ENCODE assay signal across 10 cellular contexts in the genomic region with DNA sequence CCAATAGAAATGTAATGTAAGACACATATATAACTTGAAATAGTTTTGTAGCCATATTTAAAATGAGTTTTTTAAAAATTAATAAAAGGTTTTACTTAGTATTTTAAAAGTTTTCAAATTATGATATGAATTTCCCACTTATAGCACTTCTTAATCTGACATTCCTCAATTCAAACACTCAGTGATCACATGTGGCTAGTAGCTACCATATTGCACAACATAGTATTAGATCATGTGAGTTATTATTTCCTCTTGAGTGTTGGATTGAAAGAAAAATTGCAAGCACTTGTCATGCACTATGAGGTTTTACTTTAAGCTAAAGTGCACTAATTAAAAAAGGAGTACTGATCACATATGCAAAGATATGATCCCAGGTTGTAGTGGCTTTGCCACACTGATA.
"Had no signal": no experiment of that assay in that cellular context is flagged by ENCODE, and none has a peak within 500 bp of the region (broad histone marks: within the 10 kb centered on the region; RNA-seq: fewer than 3 reads in every experiment).

No MANE protein-coding gene starts in this region.

- H3K36me3 ChIP-seq: MG63 had no signal

- H3K27me3 ChIP-seq: MG63 had no signal

- H3K4me3 ChIP-seq: MG63 had no signal

- ATAC-seq: Panc1 had no signal

- DNase-seq: MG63, NCI-H1436, NCI-H187, NCI-H2029, NCI-H2171, NCI-H226, NCI-H510A, NCI-H524 treated with DMSO at 0.1 percent for 48 hours, NCI-H774 had no signal
